In genomic region chr16:4253012-4253393, GRCh38 we compare ENCODE assay signal across 8 cellular contexts. TPM values are rescaled to one million over a fixed set of nuclear protein-coding genes. Genes with fewer than 3 reads are reported as not detected.
DNase-seq lines count a peak whose midpoint lies in the region; ATAC-seq and TF ChIP-seq lines count a peak whose summit lies in the region.
"Not testable (repeated sequence)": the region's sequence is repeated elsewhere in the genome, so short reads cannot be mapped to it uniquely, and the experiment has no call there.

No MANE protein-coding gene starts in this region.

- peak overlapping the region; percentile 54 for H3K4me3 ChIP-seq in colonic mucosa
- peak overlapping the region; percentile 73 to 81 for H3K4me3 ChIP-seq in mucosa of rectum (ENCODE audit: low read length in 2 of 2)
- H3K4me3 ChIP-seq in skeletal muscle cell (ENCODE audit: low read depth, low read length), result peak overlapping the region; percentile 62
- H3K4me3 ChIP-seq in vagina, result peak overlapping the region; percentile 54

- not testable (repeated sequence) for H3K36me3 ChIP-seq in colonic mucosa; mucosa of rectum (ENCODE audit: control insufficient read depth in 2 of 2, insufficient read depth in 2 of 2, low read length in 2 of 2); vagina

- H3K27me3 ChIP-seq in colonic mucosa; mucosa of rectum (ENCODE audit: control insufficient read depth in 2 of 2, insufficient read depth in 2 of 2, low read length in 2 of 2); vagina: not testable (repeated sequence)

- peak overlapping the region; percentile 95 for H3K27ac ChIP-seq in colonic mucosa
- H3K27ac ChIP-seq in mucosa of rectum (ENCODE audit: low read depth in 2 of 2, low read length in 2 of 2), result peak overlapping the region; percentile 90 to 95
- peak overlapping the region; percentile 83 for H3K27ac ChIP-seq in vagina

- intact Hi-C loops in activated T-helper 2 cell treated with anti-CD3 and anti-CD28 coated beads, Interferon-gamma antibody, Interleukin-2, Interleukin-4, amounts not matched to agents 10 μg/mL and 5 μg/mL and 100 μg/mL, durations not matched to agents 14 hours and 24 hours and 36 hours (cut with micrococcal nuclease), result loop anchor here (1.0 to 5.0 kb wide), 2 partner anchors 71 to 137 kb away; partner anchors contain the start of gene ADCY9
- intact Hi-C loops in colonic mucosa (cut with DNase I) (loop anchor here (5.0 kb wide), 1 partner anchor 51 kb away; no protein-coding TSS in a partner anchor), vagina (cut with DNase I) (loop anchor here (5.0 kb wide), 1 partner anchor 51 kb away; no protein-coding TSS in a partner anchor)
- intact Hi-C loops in left ventricle myocardium superior (cut with micrococcal nuclease), result not testable (repeated sequence)

- TF ChIP-seq POLR2A in vagina (IDR thresholded peaks at IDR 0.05), result not testable (repeated sequence)

- not testable (repeated sequence) for H3K9me3 Mint-ChIP-seq in activated T-helper 2 cell treated with anti-CD3 and anti-CD28 coated beads, Interferon-gamma antibody, Interleukin-2, Interleukin-4, amounts not matched to agents 10 μg/mL and 5 μg/mL and 100 μg/mL, durations not matched to agents 14 hours and 24 hours and 36 hours

- H3K4me1 Mint-ChIP-seq in activated T-helper 2 cell treated with anti-CD3 and anti-CD28 coated beads, Interferon-gamma antibody, Interleukin-2, Interleukin-4, amounts not matched to agents 10 μg/mL and 5 μg/mL and 100 μg/mL, durations not matched to agents 14 hours and 24 hours and 36 hours (ENCODE audit: low read depth), result not testable (repeated sequence)

- peak overlapping the region; percentile 88 for H3K4me3 Mint-ChIP-seq in activated T-helper 2 cell treated with anti-CD3 and anti-CD28 coated beads, Interferon-gamma antibody, Interleukin-2, Interleukin-4, amounts not matched to agents 10 μg/mL and 5 μg/mL and 100 μg/mL, durations not matched to agents 14 hours and 24 hours and 36 hours (ENCODE audit: low read depth)

- not testable (repeated sequence) for H3K9me3 ChIP-seq in colonic mucosa; mucosa of rectum (ENCODE audit: control insufficient read depth in 2 of 2, low read length in 2 of 2); vagina

- peak overlapping the region; percentile 74 to 82 for H3K9ac ChIP-seq in colonic mucosa (ENCODE audit: low read depth in 2 of 2, low read length in 2 of 2)
- H3K9ac ChIP-seq in mucosa of rectum (ENCODE audit: low read depth in 1 of 2, low read length in 2 of 2), result peak overlapping the region; percentile 81 to 96

- peak overlapping the region; percentile 95 for H3K27ac Mint-ChIP-seq in activated T-helper 2 cell treated with anti-CD3 and anti-CD28 coated beads, Interferon-gamma antibody, Interleukin-2, Interleukin-4, amounts not matched to agents 10 μg/mL and 5 μg/mL and 100 μg/mL, durations not matched to agents 14 hours and 24 hours and 36 hours

- H3K4me1 ChIP-seq in colonic mucosa; mucosa of rectum (ENCODE audit: control insufficient read depth in 2 of 2, insufficient read depth in 2 of 2, low read length in 2 of 2): not testable (repeated sequence)
- H3K4me1 ChIP-seq in vagina, result peaks cover 13% of the 10 kb centered on the region

- not testable (repeated sequence) for H3K27me3 Mint-ChIP-seq in activated T-helper 2 cell treated with anti-CD3 and anti-CD28 coated beads, Interferon-gamma antibody, Interleukin-2, Interleukin-4, amounts not matched to agents 10 μg/mL and 5 μg/mL and 100 μg/mL, durations not matched to agents 14 hours and 24 hours and 36 hours (ENCODE audit: low read depth)

- TF ChIP-seq CTCF in colonic mucosa (IDR thresholded peaks at IDR 0.05); vagina (IDR thresholded peaks at IDR 0.05): not testable (repeated sequence)

- peaks cover 12% of the 10 kb centered on the region for H3K36me3 Mint-ChIP-seq in activated T-helper 2 cell treated with anti-CD3 and anti-CD28 coated beads, Interferon-gamma antibody, Interleukin-2, Interleukin-4, amounts not matched to agents 10 μg/mL and 5 μg/mL and 100 μg/mL, durations not matched to agents 14 hours and 24 hours and 36 hours (ENCODE audit: low read depth)

- ATAC-seq in GM19455 (IDR thresholded peaks at IDR 0.05; ENCODE audit: unreplicated experiment), result peak; percentile 3
- ATAC-seq in left ventricle myocardium superior, result not testable (repeated sequence)

- not testable (repeated sequence) for DNase-seq in activated T-helper 2 cell treated with anti-CD3 and anti-CD28 coated beads, Interferon-gamma antibody, Interleukin-2, Interleukin-4, amounts not matched to agents 10 μg/mL and 5 μg/mL and 100 μg/mL, durations not matched to agents 14 hours and 24 hours and 36 hours (ENCODE audit: low spot score); colonic mucosa; skeletal muscle cell (ENCODE audit: low read depth); vagina (ENCODE audit: extremely low spot score in 2 of 2)
- peak; percentile 49 for DNase-seq in left ventricle myocardium superior

TF ChIP-seq in PFSK-1, 5 proteins besides CTCF, POLR2A, EP300 and RAD21:
- 0 out of 2 replicates have a peak, but pooled peaks have one; percentile 5 for TF ChIP-seq SIN3A (IDR thresholded peaks at IDR 0.05; ENCODE audit: borderline replicate concordance, insufficient read depth, low read length)

RNA-seq across cellular contexts. Expression of gene SRL, which starts 11.1 kb away (rescaled TPM):
- polyA plus RNA-seq in PFSK-1 (2012; ENCODE audit: insufficient read length, low read depth), result not detected
- not detected in 2 replicates for total RNA-seq in activated T-helper 2 cell treated with anti-CD3 and anti-CD28 coated beads, Interferon-gamma antibody, Interleukin-2, Interleukin-4, amounts not matched to agents 10 μg/mL and 5 μg/mL and 100 μg/mL, durations not matched to agents 14 hours and 24 hours and 36 hours
- total RNA-seq in colonic mucosa (under 1 TPM; 0.49 to 0.82 TPM), left ventricle myocardium superior (426 TPM), vagina (1.5 TPM)

RNA-seq across cellular contexts. Expression of gene TFAP4, which starts 19.8 kb away (rescaled TPM):
- 95.8 TPM for polyA plus RNA-seq in PFSK-1 (2012; ENCODE audit: insufficient read length, low read depth)
- total RNA-seq in activated T-helper 2 cell treated with anti-CD3 and anti-CD28 coated beads, Interferon-gamma antibody, Interleukin-2, Interleukin-4, amounts not matched to agents 10 μg/mL and 5 μg/mL and 100 μg/mL, durations not matched to agents 14 hours and 24 hours and 36 hours, result 40.4 and 41.9 TPM in 2 replicates
- total RNA-seq in colonic mucosa (10 to 100 TPM in 1 of 2 donors, 1 to 10 TPM in 1; 5.4 to 15.4 TPM), left ventricle myocardium superior (4.7 TPM), vagina (6.9 TPM)

Comparison
In these comparisons a context has a peak if more than half of its experiments do, and no peak if none do; other contexts are left out.
1. RNA of gene SRL, which starts 11.1 kb away (total RNA-seq): 426 TPM in left ventricle myocardium superior (single experiment); 1.5 TPM in vagina (single experiment), 0.49 to 0.82 TPM in colonic mucosa and not detected in activated T-helper 2 cell treated with anti-CD3 and anti-CD28 coated beads, Interferon-gamma antibody, Interleukin-2, Interleukin-4, amounts not matched to agents 10 μg/mL and 5 μg/mL and 100 μg/mL, durations not matched to agents 14 hours and 24 hours and 36 hours; every median in the first group is over 100 times any median in the second.
2. Peak in every context shown above with its lines, with median percentiles within 50 percentile points of each other: H3K27ac ChIP-seq and H3K4me3 ChIP-seq.